In the genomic region with DNA sequence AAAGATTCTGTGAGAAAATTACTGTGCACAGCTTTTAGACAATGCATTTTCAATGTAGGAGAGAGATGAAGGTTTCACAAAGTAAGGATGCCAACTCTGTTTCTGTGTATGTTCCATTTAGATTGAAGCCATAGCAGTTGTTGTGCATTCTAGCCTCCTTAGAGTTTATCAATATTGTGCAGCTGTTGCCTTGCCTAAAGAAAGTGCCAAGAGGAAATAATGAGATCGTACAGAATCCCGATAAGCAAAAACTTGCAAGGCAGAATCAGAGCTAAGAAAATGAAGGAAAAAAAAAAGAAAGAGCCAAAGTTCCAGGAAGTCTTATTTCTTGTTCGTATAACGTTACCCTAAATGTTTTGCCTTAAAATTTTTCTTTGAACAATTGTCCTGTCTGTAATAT, we compare ENCODE assay signal across 22 cellular contexts.
"Had no signal": no experiment of that assay in that cellular context is flagged by ENCODE, and none has a peak within 500 bp of the region (broad histone marks: within the 10 kb centered on the region; RNA-seq: fewer than 3 reads in every experiment).

No MANE protein-coding gene starts in this region.

- H3K4me3 ChIP-seq: PC-9, Peyer's patch, SJCRH30 had no signal

- H2AFZ ChIP-seq: PC-9 had no signal

- DNase-seq: KBM-7, MV-4-11, NCI-H1048, NCI-H1105, NCI-H1417, NCI-H1436 treated with DMSO at 0.1 percent for 48 hours, NCI-H1694, NCI-H187 treated with DMSO at 0.1 percent for 48 hours, NCI-H2029 treated with DMSO at 0.1 percent for 48 hours, NCI-H2171 treated with DMSO at 0.1 percent for 48 hours, NCI-H345, NCI-H446 treated with DMSO at 0.1 percent for 48 hours, NCI-H524, NCI-H526 treated with DMSO at 0.1 percent for 48 hours, NCI-H774, PC-9, Peyer's patch, SHP77 treated with DMSO at 0.1 percent for 48 hours, SJCRH30, T-helper 1 cell had no signal

- ATAC-seq: Right ventricle myocardium inferior, SK-N-SH treated with all-trans-retinoic acid at 6 μM for 48 hours had no signal

- H3K9me3 ChIP-seq: Peyer's patch, SJCRH30 had no signal

- H3K27ac ChIP-seq: PC-9, Peyer's patch, SJCRH30 had no signal

- H3K4me1 ChIP-seq: Peyer's patch had no signal

- H3K4me2 ChIP-seq: PC-9 had no signal

- H3K36me3 ChIP-seq: Peyer's patch, SJCRH30 had no signal
